ENCODE assay signal across 31 cellular contexts in the genomic region with DNA sequence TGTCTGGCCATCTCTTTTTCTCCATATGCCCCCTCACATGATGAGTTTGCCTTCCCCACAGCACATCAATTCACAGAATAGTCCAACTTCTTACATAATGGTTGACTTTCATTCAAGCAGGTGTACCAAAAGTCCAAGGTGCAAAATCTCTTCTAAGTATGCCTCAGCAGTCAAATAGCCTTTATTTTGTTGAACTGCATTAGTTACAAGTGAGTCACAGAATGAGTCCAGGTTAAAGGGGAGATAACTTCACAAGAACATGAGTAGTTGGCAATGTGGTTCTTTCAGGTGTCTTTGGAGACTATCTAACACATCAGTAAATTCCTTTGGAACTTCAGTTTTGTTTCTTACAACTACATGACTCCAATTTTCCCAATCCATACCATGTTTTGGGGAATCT.
"Had no signal": no experiment of that assay in that cellular context is flagged by ENCODE, and none has a peak within 500 bp of the region (broad histone marks: within the 10 kb centered on the region; RNA-seq: fewer than 3 reads in every experiment).

No MANE protein-coding gene starts in this region.

- H3K36me3 ChIP-seq: adrenal gland, MG63, SJCRH30, WERI-Rb-1 had no signal

- H3K4me3 ChIP-seq: adrenal gland, K562, MG63, SJCRH30, SK-N-MC had no signal

- H3K4me1 ChIP-seq: adrenal gland, SJCRH30 had no signal

- ATAC-seq: activated CD8-positive, alpha-beta T cell treated with anti-CD3 and anti-CD28 coated beads for 36 hours; K562 had no signal

- H3K9me3 Mint-ChIP-seq: activated CD4-positive, alpha-beta T cell treated with anti-CD3 and anti-CD28 coated beads, Interleukin-2, amount 10 ng/mL, durations not matched to agents 24 days and 14 days; activated CD8-positive, alpha-beta T cell treated with anti-CD3 and anti-CD28 coated beads for 36 hours; activated naive CD4-positive, alpha-beta T cell treated with anti-CD3 and anti-CD28 coated beads, Interleukin-2, amount 50 U/mL, for 24 hours; activated T-helper 2 cell treated with anti-CD3 and anti-CD28 coated beads, Interferon-gamma antibody, Interleukin-2, Interleukin-4, amounts not matched to agents 10 μg/mL and 5 μg/mL and 100 μg/mL, durations not matched to agents 14 hours and 24 hours and 36 hours had no signal

- H3K9me3 ChIP-seq: adrenal gland, MG63, SJCRH30 had no signal

- H3K27me3 Mint-ChIP-seq: activated CD4-positive, alpha-beta T cell treated with anti-CD3 and anti-CD28 coated beads, Interleukin-2, amount 10 ng/mL, durations not matched to agents 24 days and 14 days; activated CD8-positive, alpha-beta T cell treated with anti-CD3 and anti-CD28 coated beads for 36 hours; activated naive CD4-positive, alpha-beta T cell treated with anti-CD3 and anti-CD28 coated beads, Interleukin-2, amount 50 U/mL, for 24 hours; activated T-cell treated with anti-CD3 and anti-CD28 coated beads, Interleukin-2, amount 50 U/mL, for 24 hours had no signal

- H3K4me3 Mint-ChIP-seq: activated CD4-positive, alpha-beta T cell treated with anti-CD3 and anti-CD28 coated beads, Interleukin-2, amount 10 ng/mL, durations not matched to agents 24 days and 14 days; activated CD8-positive, alpha-beta T cell treated with anti-CD3 and anti-CD28 coated beads for 36 hours; activated naive CD4-positive, alpha-beta T cell treated with anti-CD3 and anti-CD28 coated beads, Interleukin-2, amount 50 U/mL, for 24 hours; activated T-cell treated with anti-CD3 and anti-CD28 coated beads, Interleukin-2, amount 50 U/mL, for 24 hours; brain had no signal

- H3K27ac Mint-ChIP-seq: activated CD4-positive, alpha-beta T cell treated with anti-CD3 and anti-CD28 coated beads, Interleukin-2, amount 10 ng/mL, durations not matched to agents 24 days and 14 days; activated CD8-positive, alpha-beta T cell treated with anti-CD3 and anti-CD28 coated beads for 36 hours; activated naive CD4-positive, alpha-beta T cell treated with anti-CD3 and anti-CD28 coated beads, Interleukin-2, amount 50 U/mL, for 24 hours; activated T-cell treated with anti-CD3 and anti-CD28 coated beads, Interleukin-2, amount 50 U/mL, for 24 hours; activated T-helper 2 cell treated with anti-CD3 and anti-CD28 coated beads, Interferon-gamma antibody, Interleukin-2, Interleukin-4, amounts not matched to agents 10 μg/mL and 5 μg/mL and 100 μg/mL, durations not matched to agents 14 hours and 24 hours and 36 hours; brain had no signal

- DNase-seq: activated CD4-positive, alpha-beta T cell treated with anti-CD3 and anti-CD28 coated beads, Interleukin-2, amount 10 ng/mL, durations not matched to agents 24 days and 14 days; activated CD4-positive, alpha-beta T cell treated with anti-CD3 and anti-CD28 coated beads, Interleukin-2, amount 50 U/mL, for 4 hours; activated CD4-positive, CD25-positive, alpha-beta regulatory T cell; activated CD8-positive, alpha-beta T cell treated with anti-CD3 and anti-CD28 coated beads for 36 hours; activated gamma-delta T cell; activated naive CD4-positive, alpha-beta T cell treated with Interleukin-2 at 50 U/mL for 16 hours; activated T-cell treated with anti-CD3 and anti-CD28 coated beads, Interleukin-2, amount 50 U/mL, for 24 hours; adrenal gland; anterior cingulate cortex; caudate nucleus; Kasumi-1; MG63; NCI-H1048; NCI-H1105 treated with DMSO at 0.1 percent for 48 hours; NCI-H1436; NCI-H1694; NCI-H1930; NCI-H2081 treated with DMSO at 0.1 percent for 48 hours; NCI-H510A; NCI-H526; NCI-H748 treated with DMSO at 0.1 percent for 48 hours; NK-92 treated with Interleukin-12 subunit alpha and Interleukin-12 subunit beta, amount 100 ng/mL, for 24 hours; SHP77; SJCRH30; T1000; WERI-Rb-1 had no signal

- H3K27me3 ChIP-seq: adrenal gland, MG63, SJCRH30 had no signal

- H3K4me1 Mint-ChIP-seq: activated CD4-positive, alpha-beta T cell treated with anti-CD3 and anti-CD28 coated beads, Interleukin-2, amount 10 ng/mL, durations not matched to agents 24 days and 14 days; activated naive CD4-positive, alpha-beta T cell treated with anti-CD3 and anti-CD28 coated beads, Interleukin-2, amount 50 U/mL, for 24 hours had no signal

- H3K36me3 Mint-ChIP-seq: activated naive CD4-positive, alpha-beta T cell treated with anti-CD3 and anti-CD28 coated beads, Interleukin-2, amount 50 U/mL, for 24 hours; brain had no signal

- H3K27ac ChIP-seq: adrenal gland, SJCRH30, SK-N-MC, WERI-Rb-1 had no signal
